Comparison of ENCODE assay signal across 7 cellular contexts in the genomic region with DNA sequence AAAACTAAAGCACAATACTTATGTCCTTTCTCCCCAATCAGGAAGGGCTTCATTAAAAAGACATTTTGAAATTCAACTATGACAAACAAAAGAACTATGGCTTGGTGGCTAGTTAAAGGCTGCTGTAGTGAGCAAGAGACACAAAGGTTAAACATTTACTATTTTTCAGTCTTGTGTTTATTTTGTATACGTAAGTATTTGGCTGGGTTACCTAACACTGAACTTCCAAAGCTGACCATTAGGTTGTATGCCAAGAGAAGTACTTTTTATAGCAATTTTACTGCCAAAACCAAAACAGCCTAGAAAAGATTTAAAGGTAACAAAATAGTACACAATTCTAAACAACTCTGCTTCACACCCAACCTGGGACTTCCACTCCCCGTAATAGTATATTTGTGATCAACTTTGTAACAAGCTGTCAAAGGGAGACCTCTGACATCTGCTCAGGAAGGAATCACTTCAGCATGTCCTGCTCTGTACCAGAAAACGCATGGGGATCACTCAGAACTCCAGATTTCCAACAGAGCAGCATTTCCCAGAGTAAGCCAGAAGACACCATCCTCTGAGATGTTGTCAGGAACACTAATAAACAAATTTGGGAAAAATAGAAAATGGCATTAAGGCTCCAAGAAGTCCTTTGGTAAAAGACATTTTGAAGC.
A peak's percentile ranks its signal among the peaks of the same experiment; 100 is the strongest.
DNase-seq lines count a peak whose midpoint lies in the region; ATAC-seq, FAIRE-seq and TF ChIP-seq lines count a peak whose summit lies in the region.
"Not testable (repeated sequence)": the region's sequence is repeated elsewhere in the genome, so short reads cannot be mapped to it uniquely, and the experiment has no call there.

No MANE protein-coding gene starts in this region.

- not testable (repeated sequence) for H3K9me3 Mint-ChIP-seq in Caco-2 (ENCODE audit: unreplicated experiment); MCF 10A (ENCODE audit: unreplicated experiment)

- peak; percentile 30 for FAIRE-seq in H54 (lab: Jason Lieb, UNC)
- FAIRE-seq in pancreas (lab: Jason Lieb, UNC): not testable (repeated sequence)

- intact Hi-C loops in Caco-2 (cut with micrococcal nuclease; ENCODE audit: unreplicated experiment); MCF 10A (cut with micrococcal nuclease); left colon (cut with DNase I, micrococcal nuclease); pancreas (cut with DNase I): not testable (repeated sequence)

- H3K4me3 ChIP-seq in Caco-2 (ENCODE audit: low read depth, low read length); pancreas: not testable (repeated sequence)

- not testable (repeated sequence) for TF ChIP-seq POLR2A in H54 (IDR thresholded peaks at IDR 0.05; ENCODE audit: low read depth, low read length)

- ATAC-seq in left colon (peak; percentile 89), pancreas (peak; percentile 81 to 91 (median 89))

- CTCF ChIA-PET in Caco-2 (lab: Charles Lee): interaction anchor here (0.8 kb wide), 1 partner anchor 39 kb away, joined by 3 read pairs; no protein-coding TSS in a partner anchor
- CTCF ChIA-PET in MCF 10A (lab: Yijun Ruan, JAX): not testable (repeated sequence)

- POLR2A ChIA-PET in Caco-2 (lab: Charles Lee); MCF 10A (lab: Yijun Ruan, JAX): not testable (repeated sequence)

- not testable (repeated sequence) for TF ChIP-seq CTCF in Caco-2 (IDR thresholded peaks at IDR 0.05; ENCODE audit: insufficient read depth in 1 of 2, low read depth in 1 of 2, low read length in 1 of 2, severe bottlenecking in 1 of 2, unreplicated experiment in 1 of 2); MCF 10A (IDR thresholded peaks at IDR 0.05; ENCODE audit: unreplicated experiment); pancreas (IDR thresholded peaks at IDR 0.05)

- peak in 1 of 2 experiments; percentile 48 for DNase-seq in Caco-2
- not testable (repeated sequence) for DNase-seq in H54 (ENCODE audit: insufficient read length, low spot score); left colon; pancreas
- DNase-seq in SIG-M5 treated with dmso at 0.1 percent for 504 hours (lab: John Stamatoyannopoulos, UW; ENCODE audit: unreplicated experiment): peak; percentile 0
- peak; percentile 18 for DNase-seq in MCF 10A (ENCODE audit: unreplicated experiment)
- DNase-seq in fibroblast of peridontal ligament (ENCODE audit: extremely low read depth): peak; percentile 32

- not testable (repeated sequence) for H3K4me1 ChIP-seq in Caco-2, pancreas

- H3K27me3 ChIP-seq in Caco-2 (replicated peaks; ENCODE audit: control insufficient read depth, insufficient read depth, low read length); pancreas: not testable (repeated sequence)

- peak overlapping the region in 2 of 4 donors; percentile 47 to 58 for H3K27ac ChIP-seq in pancreas

- WGBS in pancreas, 2 donors: 10 to 16% methylated on average over 3 of the region's 3 CpGs

- peak overlapping the region; percentile 51 for H3K27ac Mint-ChIP-seq in Caco-2 (ENCODE audit: unreplicated experiment)
- not testable (repeated sequence) for H3K27ac Mint-ChIP-seq in MCF 10A (ENCODE audit: low read depth, unreplicated experiment)

- not testable (repeated sequence) for BruUV-seq in Caco-2 (replicated peaks; lab: Mats Ljungman, UMichigan); MCF 10A (replicated peaks; lab: Mats Ljungman, UMichigan)

- not testable (repeated sequence) for H3K36me3 ChIP-seq in Caco-2 (ENCODE audit: control insufficient read depth, insufficient read depth, low read length); pancreas

- H3K4me3 Mint-ChIP-seq in Caco-2 (ENCODE audit: unreplicated experiment); MCF 10A (ENCODE audit: unreplicated experiment): not testable (repeated sequence)

- not testable (repeated sequence) for H3K4me1 Mint-ChIP-seq in Caco-2 (ENCODE audit: low read depth, unreplicated experiment); MCF 10A (ENCODE audit: insufficient read depth, unreplicated experiment)

- H3K9me3 ChIP-seq in Caco-2, pancreas: not testable (repeated sequence)

- not testable (repeated sequence) for H3K27me3 Mint-ChIP-seq in Caco-2 (ENCODE audit: insufficient read depth, unreplicated experiment); MCF 10A (ENCODE audit: insufficient read depth, unreplicated experiment)

- H3K36me3 Mint-ChIP-seq in Caco-2 (ENCODE audit: insufficient read depth, unreplicated experiment): not testable (repeated sequence)
- peaks cover 20% of the 10 kb centered on the region for H3K36me3 Mint-ChIP-seq in MCF 10A (ENCODE audit: insufficient read depth, unreplicated experiment)
